1 cellular context compared by ENCODE assay signal in the genomic region with DNA sequence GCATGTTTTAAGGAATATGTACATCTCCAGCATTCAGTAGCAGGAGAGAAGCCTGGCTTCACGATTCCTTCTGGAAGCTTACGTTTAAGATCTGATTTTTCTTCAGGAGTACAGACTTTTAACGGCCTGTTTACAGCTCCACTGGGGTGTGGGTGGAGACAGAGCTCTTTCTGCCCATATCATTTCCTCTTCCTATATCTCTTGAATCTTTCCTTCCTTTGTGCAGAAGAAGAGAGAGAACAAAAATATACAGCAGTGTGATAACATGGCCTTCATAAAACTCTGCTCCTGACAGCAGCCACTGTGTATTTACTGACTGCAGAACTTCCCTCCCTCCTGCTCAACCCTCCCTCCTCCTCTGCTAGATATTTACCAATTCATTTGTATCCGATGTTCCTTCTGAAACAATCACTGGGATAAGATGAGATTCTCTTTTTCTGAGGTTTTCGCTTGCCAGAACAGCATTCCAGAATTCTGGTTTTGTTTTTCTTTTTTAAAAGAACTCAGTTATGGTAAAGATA.
TF ChIP-seq lines count a peak whose summit lies in the region.

No MANE protein-coding gene starts in this region.

TF ChIP-seq in K562, 482 proteins besides CTCF, POLR2A, EP300 and RAD21 (continued from another document):
- TF ChIP-seq, protein P1, sequence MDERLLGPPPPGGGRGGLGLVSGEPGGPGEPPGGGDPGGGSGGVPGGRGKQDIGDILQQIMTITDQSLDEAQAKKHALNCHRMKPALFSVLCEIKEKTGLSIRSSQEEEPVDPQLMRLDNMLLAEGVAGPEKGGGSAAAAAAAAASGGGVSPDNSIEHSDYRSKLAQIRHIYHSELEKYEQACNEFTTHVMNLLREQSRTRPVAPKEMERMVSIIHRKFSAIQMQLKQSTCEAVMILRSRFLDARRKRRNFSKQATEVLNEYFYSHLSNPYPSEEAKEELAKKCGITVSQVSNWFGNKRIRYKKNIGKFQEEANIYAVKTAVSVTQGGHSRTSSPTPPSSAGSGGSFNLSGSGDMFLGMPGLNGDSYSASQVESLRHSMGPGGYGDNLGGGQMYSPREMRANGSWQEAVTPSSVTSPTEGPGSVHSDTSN (CRISPR knock-in tag; IDR thresholded peaks at IDR 0.05; ENCODE audit: low read depth) = no peak
- TF ChIP-seq, protein P1 (tag; conservative IDR thresholded peaks at IDR 0.05; ENCODE audit: low read depth) = no peak
